Comparison of ENCODE assay signal across 10 cellular contexts in the genomic region with DNA sequence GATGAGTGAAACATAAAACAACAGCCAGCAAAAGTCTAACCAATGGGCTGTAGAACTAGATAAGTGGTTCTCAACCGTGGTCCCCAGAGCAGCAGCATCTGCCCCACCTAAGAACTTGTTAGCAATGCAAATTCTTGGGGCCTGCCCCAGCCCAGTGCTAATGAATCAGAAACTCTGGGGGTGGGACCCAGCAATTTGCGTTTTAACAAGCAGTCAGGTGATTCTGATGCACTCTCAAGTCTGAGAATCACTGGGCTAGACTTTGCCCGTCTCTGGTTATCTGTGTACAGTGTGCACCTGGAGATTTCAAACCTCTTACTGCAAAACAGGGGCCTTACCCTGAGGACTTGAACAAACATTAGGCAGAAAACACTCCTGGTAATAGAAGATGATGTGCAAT.
A peak's percentile ranks its signal among the peaks of the same experiment; 100 is the strongest.
DNase-seq lines count a peak whose midpoint lies in the region; ATAC-seq, FAIRE-seq and TF ChIP-seq lines count a peak whose summit lies in the region.
"Had no signal": no experiment of that assay in that cellular context is flagged by ENCODE, and none has a peak within 500 bp of the region (broad histone marks: within the 10 kb centered on the region; RNA-seq: fewer than 3 reads in every experiment).

No MANE protein-coding gene starts in this region.

- TF ChIP-seq CTCF in bronchial epithelial cell (IDR thresholded peaks at IDR 0.05; ENCODE audit: insufficient read depth, low read length, severe bottlenecking) (no peak), upper lobe of left lung (IDR thresholded peaks at IDR 0.05) (no peak)

- H3K4me1 ChIP-seq in upper lobe of left lung, result peaks cover 55 to 64% (median 58%) of the 10 kb centered on the region in 4 donors

- no peak for TF ChIP-seq EP300 in upper lobe of left lung (IDR thresholded peaks at IDR 0.05)

- H3K4me1 Mint-ChIP-seq in activated naive CD4-positive, alpha-beta T cell treated with anti-CD3 and anti-CD28 coated beads for 36 hours (ENCODE audit: low read depth), result no peaks in the 10 kb centered on the region

- no peak for FAIRE-seq in bronchial epithelial cell (lab: Jason Lieb, UNC)

- H3K4me3 ChIP-seq in bronchial epithelial cell (ENCODE audit: low read depth, low read length) (no peak overlapping the region), upper lobe of left lung (no peak overlapping the region)
- H3K4me3 ChIP-seq: cardiac muscle cell had no signal

- no peak overlapping the region for H3K4me3 Mint-ChIP-seq in activated naive CD4-positive, alpha-beta T cell treated with anti-CD3 and anti-CD28 coated beads for 36 hours

- DNase-seq in activated naive CD4-positive, alpha-beta T cell treated with anti-CD3 and anti-CD28 coated beads for 36 hours, result peak; percentile 10
- no peak for DNase-seq in activated naive CD4-positive, alpha-beta T cell treated with Interleukin-2 at 50 U/mL for 16 hours
- peak; percentile 76 for DNase-seq in bronchial epithelial cell (ENCODE audit: low read depth)
- DNase-seq in upper lobe of left lung, result peak in 1 of 2 donors; percentile 64
- no peak for DNase-seq in activated T-cell treated with anti-CD3 and anti-CD28 coated beads, Interleukin-2, amount 50 U/mL, for 1 hour

- no peaks in the 10 kb centered on the region for H3K27me3 Mint-ChIP-seq in activated naive CD4-positive, alpha-beta T cell treated with anti-CD3 and anti-CD28 coated beads for 36 hours (ENCODE audit: low read depth)

- H3K9me3 Mint-ChIP-seq in activated naive CD4-positive, alpha-beta T cell treated with anti-CD3 and anti-CD28 coated beads for 36 hours, result no peaks in the 10 kb centered on the region

- H3K27ac Mint-ChIP-seq in activated naive CD4-positive, alpha-beta T cell treated with anti-CD3 and anti-CD28 coated beads for 36 hours, result no peak overlapping the region

- ATAC-seq in HG03575 (IDR thresholded peaks at IDR 0.05; ENCODE audit: extremely low read depth, insufficient number of reproducible peaks, low FRiP score, unreplicated experiment) (peak; percentile 67), upper lobe of left lung (ENCODE audit: low FRiP score in 2 of 2) (peak in 1 of 2 donors; percentile 24), GM21367 (IDR thresholded peaks at IDR 0.05; ENCODE audit: unreplicated experiment) (no peak), HG03378 (IDR thresholded peaks at IDR 0.05; ENCODE audit: unreplicated experiment) (no peak)

- WGBS in upper lobe of left lung, 2 donors, result 61 to 63% methylated on average over 2 to 3 of the region's 3 CpGs

- intact Hi-C loops in activated naive CD4-positive, alpha-beta T cell treated with anti-CD3 and anti-CD28 coated beads for 36 hours (cut with micrococcal nuclease), result no loop called here

- no peak for TF ChIP-seq POLR2A in upper lobe of left lung (IDR thresholded peaks at IDR 0.05)

- peaks cover 2% of the 10 kb centered on the region for H3K36me3 ChIP-seq in bronchial epithelial cell (ENCODE audit: control insufficient read depth, insufficient read depth, low read length)
- H3K36me3 ChIP-seq in upper lobe of left lung, result no peaks in the 10 kb centered on the region
- H3K36me3 ChIP-seq: cardiac muscle cell had no signal

- CTCF ChIA-PET in activated naive CD4-positive, alpha-beta T cell treated with anti-CD3 and anti-CD28 coated beads for 36 hours (lab: Charles Lee), result no interaction called here

- H3K27me3 ChIP-seq in bronchial epithelial cell (ENCODE audit: control insufficient read depth, insufficient read depth, low read length) (no peaks in the 10 kb centered on the region), upper lobe of left lung (no peaks in the 10 kb centered on the region)
- H3K27me3 ChIP-seq: cardiac muscle cell had no signal

- no peaks in the 10 kb centered on the region for H3K9me3 ChIP-seq in upper lobe of left lung

- H3K27ac ChIP-seq in upper lobe of left lung, result peak overlapping the region; percentile 54 to 75 (median 69)
- H3K27ac ChIP-seq: cardiac muscle cell, VCaP had no signal

- no peaks in the 10 kb centered on the region for H3K36me3 Mint-ChIP-seq in activated naive CD4-positive, alpha-beta T cell treated with anti-CD3 and anti-CD28 coated beads for 36 hours (ENCODE audit: low read depth)

Comparison
In these comparisons a context has a peak if more than half of its experiments do, and no peak if none do; other contexts are left out.
1. DNase-seq: peak in activated naive CD4-positive, alpha-beta T cell treated with anti-CD3 and anti-CD28 coated beads for 36 hours (single experiment) and bronchial epithelial cell (single experiment); none in activated naive CD4-positive, alpha-beta T cell treated with Interleukin-2 at 50 U/mL for 16 hours (single experiment) and activated T-cell treated with anti-CD3 and anti-CD28 coated beads, Interleukin-2, amount 50 U/mL, for 1 hour (single experiment).